16 cellular contexts compared by ENCODE assay signal in the genomic region with DNA sequence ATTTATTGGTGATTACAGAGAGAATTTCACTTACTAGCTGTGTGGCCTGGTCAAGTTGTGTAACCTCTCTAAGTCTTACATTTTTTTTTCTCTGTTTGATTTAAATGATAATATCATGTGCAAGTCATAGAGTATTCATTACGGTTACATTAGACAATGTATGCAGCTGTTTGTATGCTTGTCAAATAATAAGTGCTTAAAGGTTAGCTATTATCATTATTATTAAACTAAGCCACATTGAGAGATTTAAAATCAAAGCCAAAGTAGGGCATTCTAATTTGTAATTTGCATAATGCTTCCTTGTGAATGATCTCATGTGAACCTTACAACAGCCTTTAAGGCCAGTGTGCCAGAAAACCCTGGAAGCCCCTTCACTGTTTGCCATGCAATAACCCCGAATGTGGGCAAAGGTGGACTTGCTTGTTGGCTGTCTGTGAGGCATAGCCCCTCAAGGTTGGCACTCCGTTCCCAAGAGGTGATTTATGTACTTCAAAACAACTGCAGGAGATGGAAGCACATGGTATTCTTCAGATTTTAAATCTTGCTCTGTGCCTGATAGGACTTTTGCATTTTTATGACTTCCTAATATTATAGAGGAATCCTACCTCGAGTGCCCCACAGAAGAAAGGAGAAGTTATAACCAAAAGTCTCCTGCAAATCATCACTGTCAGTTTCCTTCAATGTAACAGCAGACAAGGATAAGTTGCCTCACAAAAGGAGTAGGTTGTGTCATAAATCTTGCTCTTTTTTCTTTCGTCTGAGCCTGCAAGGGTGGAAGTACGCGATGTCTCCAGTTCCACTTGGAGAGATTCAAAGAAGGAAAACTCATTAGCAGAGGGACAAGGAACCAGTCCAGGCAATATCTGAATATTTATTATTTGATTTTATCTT.
A peak's percentile ranks its signal among the peaks of the same experiment; 100 is the strongest.
DNase-seq lines count a peak whose midpoint lies in the region; ATAC-seq and TF ChIP-seq lines count a peak whose summit lies in the region.
"Had no signal": no experiment of that assay in that cellular context is flagged by ENCODE, and none has a peak within 500 bp of the region (broad histone marks: within the 10 kb centered on the region; RNA-seq: fewer than 3 reads in every experiment).

No MANE protein-coding gene starts in this region.

- WGBS in gastroesophageal sphincter (ENCODE audit: low coverage in 1 of 2), 2 donors, result 47 to 64% methylated on average over 5 of the region's 7 CpGs

- DNase-seq in DMS 273 (lab: John Stamatoyannopoulos, UW; ENCODE audit: unreplicated experiment) (peak; percentile 19), DMS 273 treated with DMSO at 0.1 percent for 48 hours (lab: John Stamatoyannopoulos, UW) (no peak), NOMO-1 treated with dmso at 0.1 percent for 144 hours (lab: John Stamatoyannopoulos, UW; ENCODE audit: unreplicated experiment) (peak; percentile 63), sciatic nerve (ENCODE audit: low spot score) (no peak), osteocyte (ENCODE audit: extremely low spot score, unreplicated experiment) (no peak), globus pallidus (ENCODE audit: low spot score) (no peak)
- DNase-seq: 8988T; activated CD4-positive, CD25-positive, alpha-beta regulatory T cell treated with anti-CD3 and anti-CD28 coated beads, Interleukin-2, amount 50 U/mL, for 72 hours; DND-41; NCI-H2081 treated with DMSO at 0.1 percent for 48 hours; stimulated activated CD4-positive, alpha-beta T cell treated with anti-CD3 and anti-CD28 coated beads, Interleukin-4, amount 100 ng/mL, for 1 hour had no signal

- no peaks in the 10 kb centered on the region for H3K4me1 Mint-ChIP-seq in osteocyte (ENCODE audit: unreplicated experiment)

- no peak for TF ChIP-seq CTCF in gastroesophageal sphincter (IDR thresholded peaks at IDR 0.05)
- no peak for TF ChIP-seq CTCF in osteocyte (IDR thresholded peaks at IDR 0.05)

- no peak overlapping the region for H3K27ac Mint-ChIP-seq in osteocyte (ENCODE audit: unreplicated experiment)
- H3K27ac Mint-ChIP-seq: stimulated activated naive CD8-positive, alpha-beta T cell treated with anti-CD3 and anti-CD28 coated beads, Interleukin-15, Interleukin-2, amounts not matched to agents 100 ng/mL and 50 ng/mL, for 24 hours had no signal

- H3K4me1 ChIP-seq in gastroesophageal sphincter, result peaks cover 0 to 26% (median 2%) of the 10 kb centered on the region in 3 donors

- no peaks in the 10 kb centered on the region for H3K36me3 Mint-ChIP-seq in osteocyte (ENCODE audit: unreplicated experiment)

- H3K4me3 ChIP-seq in gastroesophageal sphincter, result no peak overlapping the region
- H3K4me3 ChIP-seq: esophagus muscularis mucosa had no signal

- intact Hi-C loops in sciatic nerve (cut with DNase I), result no loop called here

- no peak overlapping the region for H3K4me3 Mint-ChIP-seq in osteocyte (ENCODE audit: unreplicated experiment)
- H3K4me3 Mint-ChIP-seq: stimulated activated naive CD8-positive, alpha-beta T cell treated with anti-CD3 and anti-CD28 coated beads, Interleukin-15, Interleukin-2, amounts not matched to agents 100 ng/mL and 50 ng/mL, for 24 hours had no signal

- H3K27ac ChIP-seq in gastroesophageal sphincter, result peak overlapping the region in 2 of 4 donors; percentile 2 to 28
- H3K27ac ChIP-seq: RWPE1 had no signal

- no peaks in the 10 kb centered on the region for H3K9me3 ChIP-seq in gastroesophageal sphincter
- H3K9me3 ChIP-seq: esophagus muscularis mucosa had no signal

- no peaks in the 10 kb centered on the region for H3K36me3 ChIP-seq in gastroesophageal sphincter
- H3K36me3 ChIP-seq: esophagus muscularis mucosa had no signal

- TF ChIP-seq POLR2A in gastroesophageal sphincter (IDR thresholded peaks at IDR 0.05), result no peak

- no peaks in the 10 kb centered on the region for H3K27me3 ChIP-seq in gastroesophageal sphincter
- H3K27me3 ChIP-seq: esophagus muscularis mucosa had no signal

- peaks cover 30% of the 10 kb centered on the region for H3K27me3 Mint-ChIP-seq in osteocyte (ENCODE audit: unreplicated experiment)

- TF ChIP-seq EP300 in gastroesophageal sphincter (IDR thresholded peaks at IDR 0.05), result no peak

- no peaks in the 10 kb centered on the region for H3K9me3 Mint-ChIP-seq in osteocyte (ENCODE audit: unreplicated experiment)
- H3K9me3 Mint-ChIP-seq: stimulated activated naive CD8-positive, alpha-beta T cell treated with anti-CD3 and anti-CD28 coated beads, Interleukin-15, Interleukin-2, amounts not matched to agents 100 ng/mL and 50 ng/mL, for 24 hours had no signal

- ATAC-seq in gastroesophageal sphincter, result peak; percentile 34
- ATAC-seq in sciatic nerve, result peak; percentile 39
- no peak for ATAC-seq in HG03139 (IDR thresholded peaks at IDR 0.05; ENCODE audit: unreplicated experiment)

Comparison
In these comparisons a context has a peak if more than half of its experiments do, and no peak if none do; other contexts are left out.
1. DNase-seq: peak in DMS 273 (single experiment) and NOMO-1 treated with dmso at 0.1 percent for 144 hours (single experiment); none in DMS 273 treated with DMSO at 0.1 percent for 48 hours (single experiment), sciatic nerve (single experiment), osteocyte (single experiment) and globus pallidus (single experiment).